Comparison of ENCODE assay signal across 2 cellular contexts in genomic region chr12:121762269-121762668, GRCh38.
TF ChIP-seq lines count a peak whose summit lies in the region.

No MANE protein-coding gene starts in this region.

TF ChIP-seq in SK-N-SH treated with all-trans-retinoic acid at 6 μM for 48 hours, 23 proteins besides CTCF, POLR2A, EP300 and RAD21:
- no peak for TF ChIP-seq TSHZ2 (CRISPR knock-in tag; IDR thresholded peaks at IDR 0.05)
- no peak for TF ChIP-seq SNAI2 (CRISPR knock-in tag; IDR thresholded peaks at IDR 0.05)
- no peak for TF ChIP-seq PATZ1 (CRISPR knock-in tag; IDR thresholded peaks at IDR 0.05; ENCODE audit: borderline replicate concordance)
- no peak for TF ChIP-seq PPARA (CRISPR knock-in tag; IDR thresholded peaks at IDR 0.05; ENCODE audit: borderline replicate concordance)
- TF ChIP-seq GLIS3 (CRISPR knock-in tag; IDR thresholded peaks at IDR 0.05) = no peak
- TF ChIP-seq OSR1 (CRISPR knock-in tag; IDR thresholded peaks at IDR 0.05) = no peak
- no peak for TF ChIP-seq RARB (CRISPR knock-in tag; IDR thresholded peaks at IDR 0.05)
- no peak for TF ChIP-seq TCF4 (CRISPR knock-in tag; IDR thresholded peaks at IDR 0.05; ENCODE audit: borderline replicate concordance)
- no peak for TF ChIP-seq CSRNP3 (CRISPR knock-in tag; IDR thresholded peaks at IDR 0.05)
- TF ChIP-seq ZNF565 (CRISPR knock-in tag; conservative IDR thresholded peaks at IDR 0.05; ENCODE audit: low read depth) = no peak
- TF ChIP-seq TOX (CRISPR knock-in tag; IDR thresholded peaks at IDR 0.05; ENCODE audit: borderline replicate concordance) = no peak
- no peak for TF ChIP-seq ZNF8 (CRISPR knock-in tag; IDR thresholded peaks at IDR 0.05)
- no peak for TF ChIP-seq ZC3H10 (CRISPR knock-in tag; IDR thresholded peaks at IDR 0.05)
- no peak for TF ChIP-seq ZFP3 (CRISPR knock-in tag; IDR thresholded peaks at IDR 0.05)
- no peak for TF ChIP-seq ZFP30 (CRISPR knock-in tag; IDR thresholded peaks at IDR 0.05)

TF ChIP-seq in SK-N-SH, 30 proteins besides CTCF, POLR2A, EP300 and RAD21 (continued from another document):
- TF ChIP-seq REST (IDR thresholded peaks at IDR 0.05; ENCODE audit: low read depth, low read length) (no peak), FOXJ3 (CRISPR knock-in tag; IDR thresholded peaks at IDR 0.05) (no peak), GATA2 (CRISPR knock-in tag; IDR thresholded peaks at IDR 0.05) (no peak), RFX5 (IDR thresholded peaks at IDR 0.05; ENCODE audit: low read length) (no peak), USF2 (IDR thresholded peaks at IDR 0.05; ENCODE audit: borderline replicate concordance, low read depth, low read length) (no peak), TAF1 (IDR thresholded peaks at IDR 0.05; ENCODE audit: borderline replicate concordance, low read depth, low read length) (no peak), MAX (IDR thresholded peaks at IDR 0.05; ENCODE audit: low read depth) (no peak), YY1 (IDR thresholded peaks at IDR 0.05; ENCODE audit: low read depth) (no peak), GABPA (IDR thresholded peaks at IDR 0.05; ENCODE audit: low read depth) (no peak), MEF2A (IDR thresholded peaks at IDR 0.05; ENCODE audit: borderline replicate concordance, low read depth) (no peak), EZH2phosphoT487 (IDR thresholded peaks at IDR 0.05; ENCODE audit: borderline replicate concordance, low read depth) (no peak), RCOR1 (IDR thresholded peaks at IDR 0.05; ENCODE audit: low read length) (no peak), NFIC (IDR thresholded peaks at IDR 0.05; ENCODE audit: borderline replicate concordance) (no peak), SMC3 (IDR thresholded peaks at IDR 0.05; ENCODE audit: low read depth, low read length) (no peak), IRF3 (IDR thresholded peaks at IDR 0.05; ENCODE audit: low read depth, low read length) (no peak)
